In genomic region chr1:68173283-68174172, GRCh38 we compare ENCODE assay signal across 9 cellular contexts. TPM values are rescaled to one million over a fixed set of nuclear protein-coding genes. Genes with fewer than 3 reads are reported as not detected.
DNase-seq lines count a peak whose midpoint lies in the region; ATAC-seq, FAIRE-seq and TF ChIP-seq lines count a peak whose summit lies in the region.
"Had no signal": no experiment of that assay in that cellular context is flagged by ENCODE, and none has a peak within 500 bp of the region (broad histone marks: within the 10 kb centered on the region; RNA-seq: fewer than 3 reads in every experiment).

No MANE protein-coding gene starts in this region.

- POLR2A ChIA-PET in A549 (lab: Yijun Ruan, JAX): interaction anchor here (0.9 to 1.5 kb wide), 2 partner anchors 13 to 58 kb away, joined by 5 to 7 read pairs; partner anchors contain the start of gene WLS

- H3K27me3 ChIP-seq in ectodermal cell (ENCODE audit: control insufficient read depth, insufficient read depth, low read length, poor library complexity, severe bottlenecking) (no peaks in the 10 kb centered on the region), muscle layer of duodenum (ENCODE audit: low read depth, low read length) (no peaks in the 10 kb centered on the region)

- CTCF ChIA-PET in A549 (lab: Yijun Ruan, JAX): interaction anchor here (0.5 to 1.4 kb wide), 4 partner anchors 12 to 1132 kb away, joined by 3 to 4 read pairs (median 3); no protein-coding TSS in a partner anchor

- TF ChIP-seq CTCF in A549 (IDR thresholded peaks at IDR 0.05): no peak

- H3K4me3 ChIP-seq in A549 (no peak overlapping the region), ectodermal cell (ENCODE audit: insufficient read depth, low read depth, low read length) (no peak overlapping the region), muscle layer of duodenum (ENCODE audit: low read depth in 1 of 2, low read length in 2 of 2) (peak overlapping the region; percentile 12 to 47)

- H3K4me1 ChIP-seq in A549: peaks cover 15% of the 10 kb centered on the region
- peaks cover 44% of the 10 kb centered on the region for H3K4me1 ChIP-seq in ectodermal cell (ENCODE audit: control insufficient read depth, insufficient read depth, low read length)
- peaks cover 31 to 48% of the 10 kb centered on the region in 2 donors for H3K4me1 ChIP-seq in muscle layer of duodenum (ENCODE audit: control insufficient read depth in 1 of 2, insufficient read depth in 2 of 2, low read length in 2 of 2)

- H3K27ac ChIP-seq in A549: peak overlapping the region in 1 of 2 experiments; percentile 49; a peak in 1 of 6 replicates
- peak overlapping the region; percentile 90 for H3K27ac ChIP-seq in ectodermal cell (ENCODE audit: insufficient read depth, low read depth, low read length, poor library complexity, severe bottlenecking)
- peak overlapping the region; percentile 88 for H3K27ac ChIP-seq in muscle layer of duodenum (ENCODE audit: low read length)

- no peaks in the 10 kb centered on the region for H3K9me3 ChIP-seq in A549
- no peaks in the 10 kb centered on the region for H3K9me3 ChIP-seq in ectodermal cell (ENCODE audit: control insufficient read depth, low read length)
- no peaks in the 10 kb centered on the region for H3K9me3 ChIP-seq in muscle layer of duodenum (ENCODE audit: control insufficient read depth in 1 of 2, low read length in 2 of 2)

- no peak for TF ChIP-seq POLR2A in A549 (IDR thresholded peaks at IDR 0.05; ENCODE audit: low read length)

- H3K36me3 ChIP-seq in ectodermal cell (ENCODE audit: control insufficient read depth, insufficient read depth, low read length): peaks cover 4% of the 10 kb centered on the region
- H3K36me3 ChIP-seq in muscle layer of duodenum (ENCODE audit: control insufficient read depth in 1 of 2, insufficient read depth in 2 of 2, low read length in 2 of 2): no peaks in the 10 kb centered on the region

- TF ChIP-seq EP300 in A549 (IDR thresholded peaks at IDR 0.05): no peak

- FAIRE-seq in A549 (lab: Jason Lieb, UNC): no peak

- peak; percentile 33 to 64; a peak in 4 of 6 replicates for ATAC-seq in A549
- ATAC-seq in HG03108 (IDR thresholded peaks at IDR 0.05; ENCODE audit: unreplicated experiment): no peak
- no peak for ATAC-seq in GM18519 (IDR thresholded peaks at IDR 0.05; ENCODE audit: low FRiP score, unreplicated experiment)
- no peak for ATAC-seq in GM18870 (IDR thresholded peaks at IDR 0.05; ENCODE audit: unreplicated experiment)

- no peak for TF ChIP-seq RAD21 in A549 (conservative IDR thresholded peaks at IDR 0.05 in 1 of 2, IDR thresholded peaks at IDR 0.05 in 1 of 2)

- 26% methylated on average over 9 of the region's 9 CpGs for WGBS in A549 (ENCODE audit: missing lambda C conversion rate)
- 38 to 45% methylated on average over 9 of the region's 9 CpGs for WGBS in ectodermal cell, 2 experiments

- peak overlapping the region; percentile 70 for H3K4me2 ChIP-seq in A549

- DNase-seq in A549 (ENCODE audit: low read depth in 1 of 2, low spot score in 1 of 2): no peak
- DNase-seq in NCI-H226: peak; percentile 57
- DNase-seq in NOMO-1 treated with DMSO at 0.1 percent for 48 hours (lab: John Stamatoyannopoulos, UW; ENCODE audit: unreplicated experiment): no peak
- DNase-seq: AML-193 had no signal

TF ChIP-seq in A549, 52 proteins besides CTCF, POLR2A, EP300 and RAD21:
- TF ChIP-seq CBX8 (IDR thresholded peaks at IDR 0.05): no peak
- no peak for TF ChIP-seq PBX3 (IDR thresholded peaks at IDR 0.05)
- TF ChIP-seq HEYL (CRISPR knock-in tag; IDR thresholded peaks at IDR 0.05): no peak
- no peak for TF ChIP-seq EHMT2 (IDR thresholded peaks at IDR 0.05; ENCODE audit: low read depth)
- TF ChIP-seq TP53 (CRISPR knock-in tag; IDR thresholded peaks at IDR 0.05): no peak
- no peak for TF ChIP-seq RNF2 (IDR thresholded peaks at IDR 0.05; ENCODE audit: borderline replicate concordance, low read depth)

RNA-seq across cellular contexts. Expression of gene WLS, which starts 58.8 kb away (rescaled TPM):
- polyA plus RNA-seq in A549 (2011; rRNA removed): 6.6 and 7.7 TPM in 2 replicates
- polyA plus RNA-seq in A549 (2012; cell fraction: cytosol; rRNA removed): 1.8 and 2.0 TPM in 2 replicates
- polyA plus RNA-seq in A549 (2012; cell fraction: nucleus; rRNA removed): 2.1 and 3.4 TPM in 2 replicates
- 8.7 to 12.1 TPM (median 10.9 TPM) in 3 replicates for polyA plus RNA-seq in A549 (2017; fragmentation: RNase III; extraction: RNeasy Plus Mini Kit Qiagen cat#74134 plus additional on column Dnase treatment)
- polyA minus RNA-seq in A549 (2011; rRNA and poly(A)+ RNA removed): 9.5 TPM in 2 replicates
- polyA plus RNA-seq in ectodermal cell (2013, experiment 1 of 4): 532 TPM
- polyA plus RNA-seq in ectodermal cell (2013, experiment 2 of 4): 611 TPM
- 377 TPM for polyA plus RNA-seq in ectodermal cell (2013, experiment 3 of 4)
- 459 TPM for polyA plus RNA-seq in ectodermal cell (2013, experiment 4 of 4)

Comparison
In these comparisons a context has a peak if more than half of its experiments do, and no peak if none do; other contexts are left out.
1. ATAC-seq: peak in A549 (2 of 2); none in HG03108 (single experiment), GM18519 (single experiment) and GM18870 (single experiment).
2. H3K4me3 ChIP-seq: peak in muscle layer of duodenum (2 of 2); none in A549 (single experiment) and ectodermal cell (single experiment).